Comparison of ENCODE assay signal across 1 cellular context in genomic region chr1:167270230-167270817, GRCh38.
TF ChIP-seq lines count a peak whose summit lies in the region.

No MANE protein-coding gene starts in this region.

TF ChIP-seq in H1, 55 proteins besides CTCF, POLR2A, EP300 and RAD21:
- no peak for TF ChIP-seq RNF2 (IDR thresholded peaks at IDR 0.05; ENCODE audit: borderline replicate concordance, low read depth, low read length, missing control alignments, poor library complexity, severe bottlenecking)
- no peak for TF ChIP-seq SP4 (IDR thresholded peaks at IDR 0.05; ENCODE audit: low read length)
- TF ChIP-seq POU5F1 (IDR thresholded peaks at IDR 0.05; ENCODE audit: low read depth, low read length), result no peak
- TF ChIP-seq CTBP2 (IDR thresholded peaks at IDR 0.05; ENCODE audit: borderline replicate concordance, insufficient read depth, insufficient read length, low read length), result no peak
- TF ChIP-seq CREB1 (IDR thresholded peaks at IDR 0.05), result no peak
- TF ChIP-seq CHD1 (IDR thresholded peaks at IDR 0.05; ENCODE audit: low read depth, low read length), result no peak
- no peak for TF ChIP-seq SIX5 (IDR thresholded peaks at IDR 0.05; ENCODE audit: low read depth, low read length)
- no peak for TF ChIP-seq NRF1 (IDR thresholded peaks at IDR 0.05; ENCODE audit: low read depth, low read length)
- TF ChIP-seq RBBP5 (IDR thresholded peaks at IDR 0.05; ENCODE audit: borderline replicate concordance, low read depth, low read length), result no peak
- TF ChIP-seq SAP30 (IDR thresholded peaks at IDR 0.05; ENCODE audit: insufficient read depth, insufficient replicate concordance, low read length), result no peak
- no peak for TF ChIP-seq PHF8 (conservative IDR thresholded peaks at IDR 0.05; ENCODE audit: low read depth, low read length)
- no peak for TF ChIP-seq YY1 (IDR thresholded peaks at IDR 0.05; ENCODE audit: low read depth, low read length)
- TF ChIP-seq SIRT6 (IDR thresholded peaks at IDR 0.05; ENCODE audit: low read length), result no peak
